ENCODE assay signal across 1 cellular context in the genomic region with DNA sequence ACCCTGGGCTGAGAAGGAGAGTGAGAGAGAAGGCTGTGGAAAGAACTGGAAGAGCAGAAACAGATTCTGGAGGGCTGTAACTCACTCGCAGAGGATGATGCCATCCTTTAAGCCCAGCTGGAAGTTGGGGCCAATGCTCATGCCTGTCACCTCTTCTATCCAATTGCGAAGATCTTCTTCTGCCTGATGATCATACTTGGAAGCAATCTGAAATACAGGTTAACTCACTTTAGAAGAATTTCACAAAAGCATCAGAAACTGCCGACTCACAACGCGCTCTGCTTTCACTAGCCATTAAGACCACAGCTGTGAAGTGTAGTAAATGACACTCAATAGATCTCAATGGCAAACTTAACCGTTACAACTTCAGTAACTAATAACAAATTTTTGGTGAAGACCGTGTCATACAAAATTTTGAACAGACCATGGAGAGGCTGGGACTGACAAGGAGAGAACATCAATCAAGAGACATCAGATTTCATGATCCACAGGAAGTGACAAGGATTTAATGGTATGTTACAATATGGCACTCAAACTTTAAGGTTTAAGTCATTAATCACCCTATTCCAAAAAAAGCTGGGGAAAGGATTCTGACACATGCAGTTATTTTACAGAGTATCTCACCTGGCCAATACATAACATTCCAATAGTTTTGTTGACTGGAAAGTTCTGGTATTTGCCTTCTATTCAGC.
TF ChIP-seq lines count a peak whose summit lies in the region.

No MANE protein-coding gene starts in this region.

TF ChIP-seq in GM23338, 12 proteins besides CTCF, POLR2A, EP300 and RAD21 (continued from another document):
- TF ChIP-seq, protein P1, sequence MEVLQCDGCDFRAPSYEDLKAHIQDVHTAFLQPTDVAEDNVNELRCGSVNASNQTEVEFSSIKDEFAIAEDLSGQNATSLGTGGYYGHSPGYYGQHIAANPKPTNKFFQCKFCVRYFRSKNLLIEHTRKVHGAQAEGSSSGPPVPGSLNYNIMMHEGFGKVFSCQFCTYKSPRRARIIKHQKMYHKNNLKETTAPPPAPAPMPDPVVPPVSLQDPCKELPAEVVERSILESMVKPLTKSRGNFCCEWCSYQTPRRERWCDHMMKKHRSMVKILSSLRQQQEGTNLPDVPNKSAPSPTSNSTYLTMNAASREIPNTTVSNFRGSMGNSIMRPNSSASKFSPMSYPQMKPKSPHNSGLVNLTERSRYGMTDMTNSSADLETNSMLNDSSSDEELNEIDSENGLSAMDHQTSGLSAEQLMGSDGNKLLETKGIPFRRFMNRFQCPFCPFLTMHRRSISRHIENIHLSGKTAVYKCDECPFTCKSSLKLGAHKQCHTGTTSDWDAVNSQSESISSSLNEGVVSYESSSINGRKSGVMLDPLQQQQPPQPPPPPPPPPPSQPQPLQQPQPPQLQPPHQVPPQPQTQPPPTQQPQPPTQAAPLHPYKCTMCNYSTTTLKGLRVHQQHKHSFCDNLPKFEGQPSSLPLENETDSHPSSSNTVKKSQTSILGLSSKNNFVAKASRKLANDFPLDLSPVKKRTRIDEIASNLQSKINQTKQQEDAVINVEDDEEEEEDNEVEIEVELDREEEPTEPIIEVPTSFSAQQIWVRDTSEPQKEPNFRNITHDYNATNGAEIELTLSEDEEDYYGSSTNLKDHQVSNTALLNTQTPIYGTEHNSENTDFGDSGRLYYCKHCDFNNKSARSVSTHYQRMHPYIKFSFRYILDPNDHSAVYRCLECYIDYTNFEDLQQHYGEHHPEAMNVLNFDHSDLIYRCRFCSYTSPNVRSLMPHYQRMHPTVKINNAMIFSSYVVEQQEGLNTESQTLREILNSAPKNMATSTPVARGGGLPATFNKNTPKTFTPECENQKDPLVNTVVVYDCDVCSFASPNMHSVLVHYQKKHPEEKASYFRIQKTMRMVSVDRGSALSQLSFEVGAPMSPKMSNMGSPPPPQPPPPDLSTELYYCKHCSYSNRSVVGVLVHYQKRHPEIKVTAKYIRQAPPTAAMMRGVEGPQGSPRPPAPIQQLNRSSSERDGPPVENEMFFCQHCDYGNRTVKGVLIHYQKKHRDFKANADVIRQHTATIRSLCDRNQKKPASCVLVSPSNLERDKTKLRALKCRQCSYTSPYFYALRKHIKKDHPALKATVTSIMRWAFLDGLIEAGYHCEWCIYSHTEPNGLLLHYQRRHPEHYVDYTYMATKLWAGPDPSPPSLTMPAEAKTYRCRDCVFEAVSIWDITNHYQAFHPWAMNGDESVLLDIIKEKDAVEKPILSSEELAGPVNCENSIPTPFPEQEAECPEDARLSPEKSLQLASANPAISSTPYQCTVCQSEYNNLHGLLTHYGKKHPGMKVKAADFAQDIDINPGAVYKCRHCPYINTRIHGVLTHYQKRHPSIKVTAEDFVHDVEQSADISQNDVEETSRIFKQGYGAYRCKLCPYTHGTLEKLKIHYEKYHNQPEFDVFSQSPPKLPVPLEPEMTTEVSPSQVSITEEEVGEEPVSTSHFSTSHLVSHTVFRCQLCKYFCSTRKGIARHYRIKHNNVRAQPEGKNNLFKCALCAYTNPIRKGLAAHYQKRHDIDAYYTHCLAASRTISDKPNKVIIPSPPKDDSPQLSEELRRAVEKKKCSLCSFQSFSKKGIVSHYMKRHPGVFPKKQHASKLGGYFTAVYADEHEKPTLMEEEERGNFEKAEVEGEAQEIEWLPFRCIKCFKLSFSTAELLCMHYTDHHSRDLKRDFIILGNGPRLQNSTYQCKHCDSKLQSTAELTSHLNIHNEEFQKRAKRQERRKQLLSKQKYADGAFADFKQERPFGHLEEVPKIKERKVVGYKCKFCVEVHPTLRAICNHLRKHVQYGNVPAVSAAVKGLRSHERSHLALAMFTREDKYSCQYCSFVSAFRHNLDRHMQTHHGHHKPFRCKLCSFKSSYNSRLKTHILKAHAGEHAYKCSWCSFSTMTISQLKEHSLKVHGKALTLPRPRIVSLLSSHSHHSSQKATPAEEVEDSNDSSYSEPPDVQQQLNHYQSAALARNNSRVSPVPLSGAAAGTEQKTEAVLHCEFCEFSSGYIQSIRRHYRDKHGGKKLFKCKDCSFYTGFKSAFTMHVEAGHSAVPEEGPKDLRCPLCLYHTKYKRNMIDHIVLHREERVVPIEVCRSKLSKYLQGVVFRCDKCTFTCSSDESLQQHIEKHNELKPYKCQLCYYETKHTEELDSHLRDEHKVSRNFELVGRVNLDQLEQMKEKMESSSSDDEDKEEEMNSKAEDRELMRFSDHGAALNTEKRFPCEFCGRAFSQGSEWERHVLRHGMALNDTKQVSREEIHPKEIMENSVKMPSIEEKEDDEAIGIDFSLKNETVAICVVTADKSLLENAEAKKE (CRISPR knock-in tag; IDR thresholded peaks at IDR 0.05), result no peak
- TF ChIP-seq ZNF331 (CRISPR knock-in tag; IDR thresholded peaks at IDR 0.05; ENCODE audit: low read depth) (no peak), POLR2AphosphoS5 (IDR thresholded peaks at IDR 0.05; ENCODE audit: low read depth) (no peak), CREB1 (CRISPR knock-in tag; IDR thresholded peaks at IDR 0.05; ENCODE audit: low read depth) (no peak), NANOG (IDR thresholded peaks at IDR 0.05; ENCODE audit: borderline replicate concordance) (no peak), EZH2phosphoT487 (IDR thresholded peaks at IDR 0.05; ENCODE audit: unreplicated experiment) (no peak), EZH2 (IDR thresholded peaks at IDR 0.05; ENCODE audit: low read depth, unreplicated experiment) (no peak), JUNB (IDR thresholded peaks at IDR 0.05; ENCODE audit: unreplicated experiment) (no peak), STAT1 (IDR thresholded peaks at IDR 0.05; ENCODE audit: unreplicated experiment) (no peak)
- TF ChIP-seq, protein P2, sequence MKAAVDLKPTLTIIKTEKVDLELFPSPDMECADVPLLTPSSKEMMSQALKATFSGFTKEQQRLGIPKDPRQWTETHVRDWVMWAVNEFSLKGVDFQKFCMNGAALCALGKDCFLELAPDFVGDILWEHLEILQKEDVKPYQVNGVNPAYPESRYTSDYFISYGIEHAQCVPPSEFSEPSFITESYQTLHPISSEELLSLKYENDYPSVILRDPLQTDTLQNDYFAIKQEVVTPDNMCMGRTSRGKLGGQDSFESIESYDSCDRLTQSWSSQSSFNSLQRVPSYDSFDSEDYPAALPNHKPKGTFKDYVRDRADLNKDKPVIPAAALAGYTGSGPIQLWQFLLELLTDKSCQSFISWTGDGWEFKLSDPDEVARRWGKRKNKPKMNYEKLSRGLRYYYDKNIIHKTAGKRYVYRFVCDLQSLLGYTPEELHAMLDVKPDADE (IDR thresholded peaks at IDR 0.05), result no peak
- TF ChIP-seq, protein P3, sequence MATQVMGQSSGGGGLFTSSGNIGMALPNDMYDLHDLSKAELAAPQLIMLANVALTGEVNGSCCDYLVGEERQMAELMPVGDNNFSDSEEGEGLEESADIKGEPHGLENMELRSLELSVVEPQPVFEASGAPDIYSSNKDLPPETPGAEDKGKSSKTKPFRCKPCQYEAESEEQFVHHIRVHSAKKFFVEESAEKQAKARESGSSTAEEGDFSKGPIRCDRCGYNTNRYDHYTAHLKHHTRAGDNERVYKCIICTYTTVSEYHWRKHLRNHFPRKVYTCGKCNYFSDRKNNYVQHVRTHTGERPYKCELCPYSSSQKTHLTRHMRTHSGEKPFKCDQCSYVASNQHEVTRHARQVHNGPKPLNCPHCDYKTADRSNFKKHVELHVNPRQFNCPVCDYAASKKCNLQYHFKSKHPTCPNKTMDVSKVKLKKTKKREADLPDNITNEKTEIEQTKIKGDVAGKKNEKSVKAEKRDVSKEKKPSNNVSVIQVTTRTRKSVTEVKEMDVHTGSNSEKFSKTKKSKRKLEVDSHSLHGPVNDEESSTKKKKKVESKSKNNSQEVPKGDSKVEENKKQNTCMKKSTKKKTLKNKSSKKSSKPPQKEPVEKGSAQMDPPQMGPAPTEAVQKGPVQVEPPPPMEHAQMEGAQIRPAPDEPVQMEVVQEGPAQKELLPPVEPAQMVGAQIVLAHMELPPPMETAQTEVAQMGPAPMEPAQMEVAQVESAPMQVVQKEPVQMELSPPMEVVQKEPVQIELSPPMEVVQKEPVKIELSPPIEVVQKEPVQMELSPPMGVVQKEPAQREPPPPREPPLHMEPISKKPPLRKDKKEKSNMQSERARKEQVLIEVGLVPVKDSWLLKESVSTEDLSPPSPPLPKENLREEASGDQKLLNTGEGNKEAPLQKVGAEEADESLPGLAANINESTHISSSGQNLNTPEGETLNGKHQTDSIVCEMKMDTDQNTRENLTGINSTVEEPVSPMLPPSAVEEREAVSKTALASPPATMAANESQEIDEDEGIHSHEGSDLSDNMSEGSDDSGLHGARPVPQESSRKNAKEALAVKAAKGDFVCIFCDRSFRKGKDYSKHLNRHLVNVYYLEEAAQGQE (IDR thresholded peaks at IDR 0.05; ENCODE audit: unreplicated experiment), result no peak
